36 cellular contexts compared by ENCODE assay signal in genomic region chr12:57203201-57203600, GRCh38. TPM values are rescaled to one million over a fixed set of nuclear protein-coding genes. Genes with fewer than 3 reads are reported as not detected.
"Had no signal": no experiment of that assay in that cellular context is flagged by ENCODE, and none has a peak within 500 bp of the region (broad histone marks: within the 10 kb centered on the region; RNA-seq: fewer than 3 reads in every experiment).

No MANE protein-coding gene starts in this region.

- ATAC-seq: activated CD4-positive, alpha-beta T cell treated with anti-CD3 and anti-CD28 coated beads for 36 hours; activated CD4-positive, CD25-positive, alpha-beta regulatory T cell treated with anti-CD3 and anti-CD28 coated beads, Interleukin-2, amount 50 U/mL, for 24 hours; activated naive CD4-positive, alpha-beta T cell treated with anti-CD3 and anti-CD28 coated beads, Interleukin-2, amount 50 U/mL, for 72 hours; activated T-cell treated with anti-CD3 and anti-CD28 coated beads, Interleukin-2, amount 50 U/mL, for 72 hours; gastroesophageal sphincter; heart right ventricle; T-helper 17 cell had no signal

- FAIRE-seq: bronchial epithelial cell, endometrium, endothelial cell of umbilical vein had no signal

- H3K4me1 ChIP-seq: ascending aorta, colonic mucosa, esophagus squamous epithelium had no signal

- DNase-seq: activated B cell treated with CpG ODN at 0.5 μM for 24 hours; activated CD4-positive, alpha-beta memory T cell treated with anti-CD3 and anti-CD28 coated beads, Interleukin-2, amount 10 ng/mL, durations not matched to agents 7 days and 5 days; activated CD4-positive, alpha-beta T cell treated with anti-CD3 and anti-CD28 coated beads for 36 hours; activated CD4-positive, alpha-beta T cell treated with anti-CD3 and anti-CD28 coated beads, Interleukin-2, amount 10 ng/mL, durations not matched to agents 24 days and 14 days; activated CD4-positive, alpha-beta T cell treated with anti-CD3 and anti-CD28 coated beads, Interleukin-2, amount 50 U/mL, for 4 hours; activated CD8-positive, alpha-beta memory T cell treated with anti-CD3 and anti-CD28 coated beads, Interleukin-2, amount 50 U/mL, for 48 hours; activated gamma-delta T cell; activated naive CD4-positive, alpha-beta T cell; activated naive CD4-positive, alpha-beta T cell treated with anti-CD3 and anti-CD28 coated beads, Interleukin-2, amount 10 ng/mL, durations not matched to agents 7 days and 5 days; activated naive CD8-positive, alpha-beta T cell treated with anti-CD3 and anti-CD28 coated beads, Interleukin-2, amount 10 ng/mL, durations not matched to agents 7 days and 5 days; activated T-cell treated with anti-CD3 and anti-CD28 coated beads for 4 hours; activated T-cell treated with anti-CD3 and anti-CD28 coated beads, Interleukin-2, amount 50 U/mL, for 24 hours; activated T-cell treated with anti-CD3 and anti-CD28 coated beads, Interleukin-2, amount 50 U/mL, for 72 hours; colonic mucosa; effector CD8-positive, alpha-beta T cell; esophagus squamous epithelium; foreskin melanocyte; heart right ventricle; T-helper 1 cell; T-helper 17 cell; T1000; WERI-Rb-1 had no signal

- H3K27ac ChIP-seq: ascending aorta, colonic mucosa, epithelial cell of prostate, esophagus squamous epithelium, gastroesophageal sphincter, heart right ventricle, WERI-Rb-1 had no signal

- H3K4me3 ChIP-seq: ascending aorta, colonic mucosa, esophagus squamous epithelium, gastroesophageal sphincter, heart right ventricle had no signal

- H3K27me3 ChIP-seq: ascending aorta, colonic mucosa, esophagus squamous epithelium, gastroesophageal sphincter, heart right ventricle had no signal

- H3K9me3 ChIP-seq: ascending aorta, colonic mucosa, esophagus squamous epithelium, gastroesophageal sphincter, heart right ventricle had no signal

RNA-seq across cellular contexts. Expression of gene NXPH4, which starts 13.4 kb away (rescaled TPM):
- total RNA-seq: ascending aorta, endothelial cell of umbilical vein, T-helper 17 cell had no signal

RNA-seq across cellular contexts. Expression of gene STAC3, which starts 47.8 kb away (rescaled TPM):
- total RNA-seq: ascending aorta had no signal

RNA-seq across cellular contexts. Expression of gene LRP1-AS, which starts 55.8 kb away (rescaled TPM):
- total RNA-seq: activated B cell treated with CpG ODN at 0.5 μM for 24 hours; activated CD4-positive, alpha-beta memory T cell treated with anti-CD3 and anti-CD28 coated beads, Interleukin-2, amount 10 ng/mL, durations not matched to agents 7 days and 5 days; activated CD4-positive, alpha-beta T cell treated with anti-CD3 and anti-CD28 coated beads for 36 hours; activated CD4-positive, alpha-beta T cell treated with anti-CD3 and anti-CD28 coated beads, Interleukin-2, amount 10 ng/mL, durations not matched to agents 24 days and 14 days; activated naive CD4-positive, alpha-beta T cell treated with anti-CD3 and anti-CD28 coated beads, Interleukin-2, amount 50 U/mL, for 72 hours; activated naive CD8-positive, alpha-beta T cell treated with anti-CD3 and anti-CD28 coated beads, Interleukin-2, amount 10 ng/mL, durations not matched to agents 7 days and 5 days; activated T-cell treated with anti-CD3 and anti-CD28 coated beads, Interleukin-2, amount 50 U/mL, for 72 hours; ascending aorta; bronchial epithelial cell; cardiac septum; colonic mucosa; dermis microvascular lymphatic vessel endothelial cell; endothelial cell of umbilical vein; esophagus squamous epithelium; fibroblast of lung; fibroblast of villous mesenchyme; gastroesophageal sphincter; glomerular endothelial cell; heart right ventricle; T-helper 17 cell had no signal
- polyA plus RNA-seq: endothelial cell of umbilical vein, esophagus, fibroblast of lung, heart right ventricle had no signal
